In genomic region chr10:76488602-76489001, GRCh38 we compare ENCODE assay signal across 38 cellular contexts.
"Had no signal": no experiment of that assay in that cellular context is flagged by ENCODE, and none has a peak within 500 bp of the region (broad histone marks: within the 10 kb centered on the region; RNA-seq: fewer than 3 reads in every experiment).

No MANE protein-coding gene starts in this region.

- H3K4me3 ChIP-seq: adrenal gland, ascending aorta, body of pancreas, breast epithelium, cardiac muscle cell had no signal

- H3K27me3 ChIP-seq: adrenal gland, ascending aorta, body of pancreas, brain microvascular endothelial cell, breast epithelium, cardiac muscle cell had no signal

- DNase-seq: activated effector memory CD4-positive, alpha-beta T cell treated with anti-CD3 and anti-CD28 coated beads, Interleukin-2, amount 50 U/mL, for 16 hours; activated effector memory CD4-positive, alpha-beta T cell treated with Interleukin-2 at 50 U/mL for 16 hours; activated gamma-delta T cell; activated gamma-delta T cell treated with Interleukin-2 at 50 U/mL for 16 hours; activated naive CD4-positive, alpha-beta T cell; activated naive CD4-positive, alpha-beta T cell treated with anti-CD3 and anti-CD28 coated beads for 36 hours; activated naive CD4-positive, alpha-beta T cell treated with anti-CD3 and anti-CD28 coated beads, Interleukin-2, amount 10 ng/mL, durations not matched to agents 7 days and 5 days; activated naive CD4-positive, alpha-beta T cell treated with anti-CD3 and anti-CD28 coated beads, Interleukin-2, amount 50 U/mL, for 16 hours; activated naive CD4-positive, alpha-beta T cell treated with Interleukin-2 at 50 U/mL for 16 hours; activated naive CD8-positive, alpha-beta T cell treated with anti-CD3 and anti-CD28 coated beads for 36 hours; activated naive CD8-positive, alpha-beta T cell treated with anti-CD3 and anti-CD28 coated beads, Interleukin-2, amount 10 ng/mL, durations not matched to agents 7 days and 5 days; activated naive CD8-positive, alpha-beta T cell treated with anti-CD3 and anti-CD28 coated beads, Interleukin-2, amount 50 U/mL, for 24 hours; activated T-cell treated with anti-CD3 and anti-CD28 coated beads, Interleukin-2, amount 50 U/mL, for 1 hour; activated T-cell treated with anti-CD3 and anti-CD28 coated beads, Interleukin-2, amount 50 U/mL, for 24 hours; activated T-cell treated with anti-CD3 and anti-CD28 coated beads, Interleukin-2, amount 50 U/mL, for 4 hours; activated T-cell treated with anti-CD3 and anti-CD28 coated beads, Interleukin-2, amount 50 U/mL, for 48 hours; activated T-cell treated with anti-CD3 and anti-CD28 coated beads, Interleukin-2, amount 50 U/mL, for 72 hours; adrenal gland; amniotic stem cell; amygdala; anterior cingulate cortex; aorta; body of pancreas; brain microvascular endothelial cell; caudate nucleus; cerebellar nuclear complex had no signal

- H3K36me3 Mint-ChIP-seq: activated naive CD4-positive, alpha-beta T cell treated with anti-CD3 and anti-CD28 coated beads, Interleukin-2, amount 10 ng/mL, durations not matched to agents 7 days and 5 days; activated naive CD4-positive, alpha-beta T cell treated with anti-CD3 and anti-CD28 coated beads, Interleukin-2, amount 50 U/mL, for 24 hours; activated naive CD8-positive, alpha-beta T cell; activated naive CD8-positive, alpha-beta T cell treated with anti-CD3 and anti-CD28 coated beads for 36 hours; activated naive CD8-positive, alpha-beta T cell treated with anti-CD3 and anti-CD28 coated beads, Interleukin-2, amount 10 ng/mL, durations not matched to agents 7 days and 5 days had no signal

- H3K27ac ChIP-seq: adrenal gland, ascending aorta, body of pancreas, brain microvascular endothelial cell, breast epithelium, cardiac muscle cell had no signal

- ATAC-seq: activated naive CD4-positive, alpha-beta T cell treated with anti-CD3 and anti-CD28 coated beads, Interleukin-2, amount 50 U/mL, for 72 hours; activated naive CD8-positive, alpha-beta T cell treated with anti-CD3 and anti-CD28 coated beads, Interleukin-2, amount 50 U/mL, for 24 hours; activated T-cell treated with anti-CD3 and anti-CD28 coated beads, Interleukin-2, amount 50 U/mL, for 4 hours; activated T-cell treated with anti-CD3 and anti-CD28 coated beads, Interleukin-2, amount 50 U/mL, for 72 hours; activated T-helper 17 cell treated with anti-CD3 and anti-CD28 coated beads, Interleukin-2, amount 50 U/mL, for 72 hours; body of pancreas had no signal

- H3K36me3 ChIP-seq: adrenal gland, ascending aorta, brain microvascular endothelial cell, cardiac muscle cell had no signal

- H3K27ac Mint-ChIP-seq: activated naive CD4-positive, alpha-beta T cell treated with anti-CD3 and anti-CD28 coated beads for 36 hours; activated naive CD4-positive, alpha-beta T cell treated with anti-CD3 and anti-CD28 coated beads, Interleukin-2, amount 10 ng/mL, durations not matched to agents 7 days and 5 days; activated naive CD4-positive, alpha-beta T cell treated with anti-CD3 and anti-CD28 coated beads, Interleukin-2, amount 50 U/mL, for 24 hours; activated naive CD4-positive, alpha-beta T cell treated with anti-CD3 and anti-CD28 coated beads, Interleukin-2, amount 50 U/mL, for 72 hours; activated naive CD8-positive, alpha-beta T cell; activated naive CD8-positive, alpha-beta T cell treated with anti-CD3 and anti-CD28 coated beads for 36 hours; activated naive CD8-positive, alpha-beta T cell treated with anti-CD3 and anti-CD28 coated beads, Interleukin-2, amount 10 ng/mL, durations not matched to agents 7 days and 5 days; activated naive CD8-positive, alpha-beta T cell treated with anti-CD3 and anti-CD28 coated beads, Interleukin-2, amount 50 U/mL, for 24 hours; activated T-cell treated with anti-CD3 and anti-CD28 coated beads, Interleukin-2, amount 50 U/mL, for 24 hours; activated T-cell treated with anti-CD3 and anti-CD28 coated beads, Interleukin-2, amount 50 U/mL, for 72 hours; activated T-helper 1 cell treated with anti-CD3 and anti-CD28 coated beads, Interleukin-12 subunit alpha, Interleukin-12 subunit beta, Interleukin-2, Interleukin-4 antibody, amounts not matched to agents 30 ng/mL and 10 ng/mL and 1 ng/mL, durations not matched to agents 14 hours and 24 hours and 36 hours; activated T-helper 17 cell treated with anti-CD3 and anti-CD28 coated beads, Interleukin-2, amount 50 U/mL, for 72 hours; activated T-helper 2 cell treated with anti-CD3 and anti-CD28 coated beads, Interferon-gamma antibody, Interleukin-2, Interleukin-4, amounts not matched to agents 10 μg/mL and 5 μg/mL and 100 μg/mL, durations not matched to agents 14 hours and 24 hours and 36 hours; brain had no signal

- FAIRE-seq: bronchial epithelial cell had no signal

- H3K4me3 Mint-ChIP-seq: activated naive CD4-positive, alpha-beta T cell treated with anti-CD3 and anti-CD28 coated beads for 36 hours; activated naive CD4-positive, alpha-beta T cell treated with anti-CD3 and anti-CD28 coated beads, Interleukin-2, amount 10 ng/mL, durations not matched to agents 7 days and 5 days; activated naive CD4-positive, alpha-beta T cell treated with anti-CD3 and anti-CD28 coated beads, Interleukin-2, amount 50 U/mL, for 24 hours; activated naive CD8-positive, alpha-beta T cell; activated naive CD8-positive, alpha-beta T cell treated with anti-CD3 and anti-CD28 coated beads for 36 hours; activated naive CD8-positive, alpha-beta T cell treated with anti-CD3 and anti-CD28 coated beads, Interleukin-2, amount 10 ng/mL, durations not matched to agents 7 days and 5 days; activated naive CD8-positive, alpha-beta T cell treated with anti-CD3 and anti-CD28 coated beads, Interleukin-2, amount 50 U/mL, for 24 hours; activated T-cell treated with anti-CD3 and anti-CD28 coated beads, Interleukin-2, amount 50 U/mL, for 24 hours; activated T-cell treated with anti-CD3 and anti-CD28 coated beads, Interleukin-2, amount 50 U/mL, for 4 hours; activated T-cell treated with anti-CD3 and anti-CD28 coated beads, Interleukin-2, amount 50 U/mL, for 72 hours; activated T-helper 1 cell treated with anti-CD3 and anti-CD28 coated beads, Interleukin-12 subunit alpha, Interleukin-12 subunit beta, Interleukin-2, Interleukin-4 antibody, amounts not matched to agents 30 ng/mL and 10 ng/mL and 1 ng/mL, durations not matched to agents 14 hours and 24 hours and 36 hours; activated T-helper 17 cell treated with anti-CD3 and anti-CD28 coated beads, Interleukin-2, amount 50 U/mL, for 72 hours; brain; central memory CD8-positive, alpha-beta T cell had no signal

- H3K27me3 Mint-ChIP-seq: activated naive CD4-positive, alpha-beta T cell treated with anti-CD3 and anti-CD28 coated beads, Interleukin-2, amount 10 ng/mL, durations not matched to agents 7 days and 5 days; activated naive CD4-positive, alpha-beta T cell treated with anti-CD3 and anti-CD28 coated beads, Interleukin-2, amount 50 U/mL, for 24 hours; activated naive CD8-positive, alpha-beta T cell; activated naive CD8-positive, alpha-beta T cell treated with anti-CD3 and anti-CD28 coated beads for 36 hours; activated naive CD8-positive, alpha-beta T cell treated with anti-CD3 and anti-CD28 coated beads, Interleukin-2, amount 10 ng/mL, durations not matched to agents 7 days and 5 days; activated naive CD8-positive, alpha-beta T cell treated with anti-CD3 and anti-CD28 coated beads, Interleukin-2, amount 50 U/mL, for 24 hours; activated T-cell treated with anti-CD3 and anti-CD28 coated beads, Interleukin-2, amount 50 U/mL, for 24 hours; activated T-helper 17 cell treated with anti-CD3 and anti-CD28 coated beads, Interleukin-2, amount 50 U/mL, for 72 hours; central memory CD8-positive, alpha-beta T cell had no signal

- H3K4me1 Mint-ChIP-seq: activated naive CD4-positive, alpha-beta T cell treated with anti-CD3 and anti-CD28 coated beads, Interleukin-2, amount 10 ng/mL, durations not matched to agents 7 days and 5 days; activated naive CD4-positive, alpha-beta T cell treated with anti-CD3 and anti-CD28 coated beads, Interleukin-2, amount 50 U/mL, for 24 hours; activated naive CD8-positive, alpha-beta T cell treated with anti-CD3 and anti-CD28 coated beads for 36 hours; activated naive CD8-positive, alpha-beta T cell treated with anti-CD3 and anti-CD28 coated beads, Interleukin-2, amount 10 ng/mL, durations not matched to agents 7 days and 5 days; activated naive CD8-positive, alpha-beta T cell treated with anti-CD3 and anti-CD28 coated beads, Interleukin-2, amount 50 U/mL, for 24 hours; activated T-helper 17 cell treated with anti-CD3 and anti-CD28 coated beads, Interleukin-2, amount 50 U/mL, for 72 hours; brain; central memory CD8-positive, alpha-beta T cell had no signal

- H3K4me1 ChIP-seq: adrenal gland, breast epithelium had no signal

- H3K9me3 Mint-ChIP-seq: activated naive CD8-positive, alpha-beta T cell treated with anti-CD3 and anti-CD28 coated beads, Interleukin-2, amount 10 ng/mL, durations not matched to agents 7 days and 5 days had no signal
